ENCODE assay signal across 1 cellular context in genomic region chr17:37406635-37407455, GRCh38.
A peak's percentile ranks its signal among the peaks of the same experiment; 100 is the strongest.
TF ChIP-seq lines count a peak whose summit lies in the region.

Gene ACACA (minus strand): TSS chr17:37406836. CDS start chr17:37406299, 537 bp downstream.
Gene TADA2A (plus strand): TSS chr17:37406886. CDS start chr17:37411366, 4,480 bp downstream.

TF ChIP-seq in HepG2, 621 proteins besides CTCF, POLR2A, EP300 and RAD21 (continued from another document and continues in another):
- TF ChIP-seq ZHX2 (IDR thresholded peaks at IDR 0.05; ENCODE audit: low read depth) (0 out of 2 replicates have a peak, but pooled peaks have one; percentile 25), ZHX2 (CRISPR knock-in tag; IDR thresholded peaks at IDR 0.05; ENCODE audit: borderline replicate concordance) (no peak), MTF1 (CRISPR knock-in tag; IDR thresholded peaks at IDR 0.05) (no peak), REPIN1 (CRISPR knock-in tag; IDR thresholded peaks at IDR 0.05; ENCODE audit: borderline replicate concordance, low read depth) (no peak), KLF13 (CRISPR knock-in tag; IDR thresholded peaks at IDR 0.05) (0 out of 2 replicates have a peak, but pooled peaks have one; percentile 46), ZNF878 (CRISPR knock-in tag; IDR thresholded peaks at IDR 0.05) (no peak), ZNF530 (CRISPR knock-in tag; IDR thresholded peaks at IDR 0.05; ENCODE audit: low read depth) (no peak), CSRNP1 (CRISPR knock-in tag; IDR thresholded peaks at IDR 0.05) (no peak), PAXIP1 (CRISPR knock-in tag; conservative IDR thresholded peaks at IDR 0.05) (peak; percentile 28; the same call in 1 of the 2 replicates), PCBP1 (IDR thresholded peaks at IDR 0.05; ENCODE audit: borderline replicate concordance, low read depth, low read length) (no peak), ATF2 (CRISPR knock-in tag; IDR thresholded peaks at IDR 0.05) (peak; percentile 20), GATAD2A (CRISPR knock-in tag; IDR thresholded peaks at IDR 0.05) (no peak), AKAP8 (CRISPR knock-in tag; IDR thresholded peaks at IDR 0.05) (no peak), KAT7 (CRISPR knock-in tag; IDR thresholded peaks at IDR 0.05; ENCODE audit: borderline replicate concordance) (0 out of 2 replicates have a peak, but pooled peaks have one; percentile 30), DNMT1 (CRISPR knock-in tag; IDR thresholded peaks at IDR 0.05) (peak; percentile 3; the same call in 1 of the 2 replicates), MBNL3 (CRISPR knock-in tag; conservative IDR thresholded peaks at IDR 0.05) (no peak), KDM5B (CRISPR knock-in tag; IDR thresholded peaks at IDR 0.05; ENCODE audit: borderline replicate concordance) (no peak), TCF12 (IDR thresholded peaks at IDR 0.05) (no peak), TCF12 (CRISPR knock-in tag; IDR thresholded peaks at IDR 0.05) (0 out of 2 replicates have a peak, but pooled peaks have one; percentile 23), IRF9 (CRISPR knock-in tag; IDR thresholded peaks at IDR 0.05; ENCODE audit: borderline replicate concordance) (no peak; the same call in 1 of the 2 replicates), ZFAT (CRISPR knock-in tag; conservative IDR thresholded peaks at IDR 0.05) (no peak), HCFC1 (IDR thresholded peaks at IDR 0.05; ENCODE audit: low read depth, low read length) (no peak), ZNF317 (CRISPR knock-in tag; IDR thresholded peaks at IDR 0.05) (peak; percentile 73; the same call in 1 of the 2 replicates), ZBTB26 (CRISPR knock-in tag; IDR thresholded peaks at IDR 0.05; ENCODE audit: borderline replicate concordance) (peak; percentile 57; the same call in 1 of the 2 replicates), BATF2 (CRISPR knock-in tag; IDR thresholded peaks at IDR 0.05) (peak; percentile 45; the same call in 1 of the 2 replicates), ZBTB10 (CRISPR knock-in tag; IDR thresholded peaks at IDR 0.05; ENCODE audit: borderline replicate concordance) (no peak), HOMEZ (CRISPR knock-in tag; IDR thresholded peaks at IDR 0.05; ENCODE audit: low read depth) (no peak), DMAP1 (CRISPR knock-in tag; IDR thresholded peaks at IDR 0.05) (peak; percentile 85; the same call in 1 of the 2 replicates), ZC3H13 (CRISPR knock-in tag; IDR thresholded peaks at IDR 0.05) (peak; percentile 73), ZNF230 (CRISPR knock-in tag; IDR thresholded peaks at IDR 0.05) (0 out of 2 replicates have a peak, but pooled peaks have one; percentile 21), HMG20A (CRISPR knock-in tag; IDR thresholded peaks at IDR 0.05; ENCODE audit: borderline replicate concordance) (no peak), ZFP41 (CRISPR knock-in tag; IDR thresholded peaks at IDR 0.05; ENCODE audit: borderline replicate concordance) (0 out of 2 replicates have a peak, but pooled peaks have one; percentile 46), ZNF580 (CRISPR knock-in tag; IDR thresholded peaks at IDR 0.05; ENCODE audit: borderline replicate concordance, low read depth) (peak; percentile 84; the same call in 1 of the 2 replicates), NCOA1 (CRISPR knock-in tag; IDR thresholded peaks at IDR 0.05) (no peak), KMT2B (CRISPR knock-in tag; IDR thresholded peaks at IDR 0.05) (no peak), MED13 (CRISPR knock-in tag; IDR thresholded peaks at IDR 0.05) (no peak)
